In genomic region chr6:39079197-39079596, GRCh38 we compare ENCODE assay signal across 24 cellular contexts. TPM values are rescaled to one million over a fixed set of nuclear protein-coding genes. Genes with fewer than 3 reads are reported as not detected.
DNase-seq lines count a peak whose midpoint lies in the region; ATAC-seq, FAIRE-seq and TF ChIP-seq lines count a peak whose summit lies in the region.
"Had no signal": no experiment of that assay in that cellular context is flagged by ENCODE, and none has a peak within 500 bp of the region (broad histone marks: within the 10 kb centered on the region; RNA-seq: fewer than 3 reads in every experiment).

No MANE protein-coding gene starts in this region.

- H3K4me3 ChIP-seq in H1 (ENCODE audit: extremely low read depth in 1 of 4, insufficient read depth in 2 of 4, low read depth in 3 of 4, low read length in 4 of 4) (no peak overlapping the region), vagina (no peak overlapping the region)
- H3K4me3 ChIP-seq: BLaER1 had no signal

- peak overlapping the region in 1 of 3 experiments; percentile 22; a peak in 1 of 7 replicates for H3K27ac Mint-ChIP-seq in H9
- H3K27ac Mint-ChIP-seq: CD4-positive, alpha-beta memory T cell; CD4-positive, CD25-positive, alpha-beta regulatory T cell; CD8-positive, alpha-beta memory T cell had no signal

- no peak overlapping the region for H2AK5ac ChIP-seq in H9 (ENCODE audit: insufficient read length, low read length)
- no peak overlapping the region for H2AK5ac ChIP-seq in H1 (ENCODE audit: low read depth, low read length)

- H3K4me2 ChIP-seq in H9 (ENCODE audit: insufficient read depth, insufficient read length, low read length): no peak overlapping the region
- H3K4me2 ChIP-seq in H1 (ENCODE audit: insufficient read depth in 1 of 2, low read depth in 2 of 2, low read length in 2 of 2): no peak overlapping the region
- H3K4me2 ChIP-seq: BLaER1 had no signal

- H3K36me3 Mint-ChIP-seq in H9 (ENCODE audit: insufficient read depth in 1 of 3, low read depth in 3 of 3): no peaks in the 10 kb centered on the region; a peak in 1 of 7 replicates
- H3K36me3 Mint-ChIP-seq: CD14-positive monocyte; CD4-positive, alpha-beta memory T cell; CD4-positive, CD25-positive, alpha-beta regulatory T cell; CD8-positive, alpha-beta memory T cell had no signal

- no peaks in the 10 kb centered on the region for H3K36me3 ChIP-seq in H1 (ENCODE audit: control insufficient read depth in 2 of 4, insufficient read depth in 4 of 4, low read length in 3 of 4)
- H3K36me3 ChIP-seq in vagina: no peaks in the 10 kb centered on the region
- H3K36me3 ChIP-seq: BE2C, BLaER1 had no signal

- TF ChIP-seq EP300 in H1 (IDR thresholded peaks at IDR 0.05; ENCODE audit: borderline replicate concordance in 1 of 2, low read depth in 2 of 2, low read length in 2 of 2): no peak

- H2BK120ac ChIP-seq in H9 (ENCODE audit: low read depth, low read length, poor library complexity, severe bottlenecking): no peak overlapping the region
- H2BK120ac ChIP-seq in H1 (replicated peaks; ENCODE audit: low read depth, low read length): no peak overlapping the region

- H2BK12ac ChIP-seq in H9 (ENCODE audit: insufficient read length, low read depth, low read length) (no peak overlapping the region), H1 (ENCODE audit: low read depth, low read length) (no peak overlapping the region)

- H3K27me3 ChIP-seq in H9 (ENCODE audit: insufficient read depth, low read length) (no peaks in the 10 kb centered on the region), H1 (replicated peaks in 1 of 4; ENCODE audit: control insufficient read depth in 3 of 4, extremely low read depth in 1 of 4, insufficient read depth in 3 of 4, low read length in 3 of 4) (no peaks in the 10 kb centered on the region), vagina (no peaks in the 10 kb centered on the region)
- H3K27me3 ChIP-seq: BE2C, BLaER1 had no signal

- no peaks in the 10 kb centered on the region for H3K79me2 ChIP-seq in H9 (ENCODE audit: insufficient read depth, low read length)
- H3K79me2 ChIP-seq in H1 (ENCODE audit: control insufficient read depth in 1 of 2, insufficient read depth in 2 of 2, low read length in 2 of 2): no peaks in the 10 kb centered on the region

- H3K9ac ChIP-seq in H9 (ENCODE audit: extremely low read depth, insufficient read length, low read length) (no peak overlapping the region), H1 (replicated peaks in 1 of 4; ENCODE audit: extremely low read depth in 1 of 4, low read depth in 3 of 4, low read length in 3 of 4) (no peak overlapping the region)
- H3K9ac ChIP-seq: BLaER1 had no signal

- DNase-seq in H9 (peak; percentile 2), H1 (ENCODE audit: low read depth in 1 of 2, low spot score in 2 of 2) (no peak), vagina (ENCODE audit: extremely low spot score in 2 of 2) (peak; percentile 56 to 81), Right ventricle myocardium inferior (ENCODE audit: missing footprints) (no peak), DMS 273 (lab: John Stamatoyannopoulos, UW; ENCODE audit: unreplicated experiment) (no peak)
- DNase-seq: 8988T; ACHN; BE2C; C1 segment of cervical spinal cord; CD4-positive, alpha-beta memory T cell; CD4-positive, CD25-positive, alpha-beta regulatory T cell; CD8-positive, alpha-beta memory T cell; COR-L47; DMS79 treated with DMSO at 0.1 percent for 48 hours; GF-D8 had no signal

- no peaks in the 10 kb centered on the region for H3K9me3 ChIP-seq in H9 (ENCODE audit: control insufficient read depth, low read depth, low read length)
- no peaks in the 10 kb centered on the region for H3K9me3 ChIP-seq in H1 (ENCODE audit: insufficient read depth in 2 of 2, low read depth in 1 of 2, low read length in 1 of 2)
- no peaks in the 10 kb centered on the region for H3K9me3 ChIP-seq in vagina
- H3K9me3 ChIP-seq: BE2C, BLaER1 had no signal

- POLR2A ChIA-PET in H1 (lab: Charles Lee; ENCODE audit: partially characterized antibody): interaction anchor here (1.0 kb wide), 1 partner anchor 9 kb away, joined by 3 read pairs; no protein-coding TSS in a partner anchor

- no CpG with 5 or more reads among the region's 2 CpGs for WGBS in H9 (ENCODE audit: extremely low coverage, insufficient read length, low lambda C conversion rate)
- WGBS in H1 (ENCODE audit: extremely low coverage in 1 of 2, insufficient coverage in 1 of 2, insufficient read length in 1 of 2, insufficient replicate concordance in 2 of 2, low coverage in 1 of 2, low lambda C conversion rate in 2 of 2, missing lambda C conversion rate in 1 of 2), 2 experiments: 91% methylated on average over 2 of the region's 2 CpGs; no CpG with 5 or more reads in 1 of the 2 experiments

- H3K4me1 ChIP-seq in H9 (ENCODE audit: insufficient read depth, low read length) (no peaks in the 10 kb centered on the region), H1 (replicated peaks in 1 of 4; ENCODE audit: control insufficient read depth in 3 of 4, insufficient read depth in 4 of 4, low read length in 3 of 4) (peaks cover 0 to 6% (median 0%) of the 10 kb centered on the region in 4 experiments; a peak in 2 of 7 replicates), vagina (no peaks in the 10 kb centered on the region)
- H3K4me1 ChIP-seq: BE2C had no signal

- no peak overlapping the region for H2BK5ac ChIP-seq in H9 (ENCODE audit: insufficient read length, low read length)
- no peak overlapping the region for H2BK5ac ChIP-seq in H1 (ENCODE audit: low read depth, low read length)

- H4K5ac ChIP-seq in H9 (ENCODE audit: insufficient read length, low read depth, low read length) (no peak overlapping the region), H1 (ENCODE audit: insufficient read length, low read depth, low read length) (no peak overlapping the region)

- H4K91ac ChIP-seq in H9 (ENCODE audit: insufficient read length, low read depth, low read length) (no peak overlapping the region), H1 (replicated peaks; ENCODE audit: insufficient read length, low read length) (no peak overlapping the region)

- H3K79me1 ChIP-seq in H9 (ENCODE audit: insufficient read depth, low read depth, low read length, poor library complexity, severe bottlenecking) (no peaks in the 10 kb centered on the region), H1 (ENCODE audit: low read depth, low read length) (no peaks in the 10 kb centered on the region)

- H3K56ac ChIP-seq in H9 (ENCODE audit: insufficient read length, low read depth, low read length): no peak overlapping the region
- H3K56ac ChIP-seq in H1 (replicated peaks; ENCODE audit: insufficient read length, low read depth, low read length): no peak overlapping the region

- no peak overlapping the region for H3K4me3 Mint-ChIP-seq in H9
- H3K4me3 Mint-ChIP-seq: CD14-positive monocyte; CD4-positive, alpha-beta memory T cell; CD4-positive, CD25-positive, alpha-beta regulatory T cell; CD8-positive, alpha-beta memory T cell had no signal

- H3K14ac ChIP-seq in H9 (ENCODE audit: insufficient read depth, low read length) (no peak overlapping the region), H1 (ENCODE audit: insufficient read length) (no peak overlapping the region)

- H3K4me1 Mint-ChIP-seq in H9: peaks cover 17 to 18% of the 10 kb centered on the region in 2 experiments; a peak in 3 of 4 replicates
- H3K4me1 Mint-ChIP-seq: CD14-positive monocyte; CD4-positive, alpha-beta memory T cell; CD4-positive, CD25-positive, alpha-beta regulatory T cell; CD8-positive, alpha-beta memory T cell had no signal

- CTCF ChIA-PET in H1 (lab: Charles Lee; ENCODE audit: partially characterized antibody): interaction anchor here (0.7 to 2.2 kb wide), 8 partner anchors 13 to 224 kb away, joined by 3 to 7 read pairs (median 4); no protein-coding TSS in a partner anchor

- FAIRE-seq in H1 (lab: Jason Lieb, UNC): no peak
- FAIRE-seq: A204.1, G401.6, GM12891, GM18507 had no signal

- TF ChIP-seq POLR2A in H1 (IDR thresholded peaks at IDR 0.05; ENCODE audit: control extremely low read depth in 1 of 2, low read depth in 2 of 2, low read length in 2 of 2): no peak
- TF ChIP-seq POLR2A in vagina (IDR thresholded peaks at IDR 0.05): no peak

- TF ChIP-seq RAD21 in H1 (IDR thresholded peaks at IDR 0.05 in 1 of 2, conservative IDR thresholded peaks at IDR 0.05 in 1 of 2; ENCODE audit: low read depth in 2 of 2, low read length in 2 of 2): no peak

- H3K23ac ChIP-seq in H9 (ENCODE audit: insufficient read length, low read depth, low read length): no peak overlapping the region
- H3K23ac ChIP-seq in H1 (ENCODE audit: insufficient read length): no peak overlapping the region

- H3K23me2 ChIP-seq in H9 (ENCODE audit: insufficient read length, low read depth, low read length, poor library complexity, severe bottlenecking) (no peaks in the 10 kb centered on the region), H1 (ENCODE audit: low read depth, low read length) (no peaks in the 10 kb centered on the region)

- H2BK20ac ChIP-seq in H9 (ENCODE audit: low read depth, low read length, poor library complexity, severe bottlenecking) (no peak overlapping the region), H1 (ENCODE audit: low read length) (no peak overlapping the region)

- H3K27me3 Mint-ChIP-seq in H9 (ENCODE audit: low read depth): peaks cover 20% of the 10 kb centered on the region

- no peak overlapping the region for H3T11ph ChIP-seq in H9 (ENCODE audit: low read length)

- H2AFZ ChIP-seq in H9 (ENCODE audit: low read length) (no peak overlapping the region), H1 (ENCODE audit: low read length) (no peak overlapping the region)

- ATAC-seq in Right ventricle myocardium inferior: no peak
- no peak for ATAC-seq in HG02840 (IDR thresholded peaks at IDR 0.05; ENCODE audit: low FRiP score, unreplicated experiment)

- no peak overlapping the region for H3K4ac ChIP-seq in H9 (ENCODE audit: low read depth, low read length)
- H3K4ac ChIP-seq in H1 (replicated peaks; ENCODE audit: insufficient read length, low read depth, low read length): no peak overlapping the region

- intact Hi-C loops in vagina (cut with DNase I): no loop called here
- intact Hi-C loops in Right ventricle myocardium inferior (cut with DNase I): no loop called here

- H3K27ac ChIP-seq in H9 (ENCODE audit: insufficient read length, low read depth, low read length) (no peak overlapping the region), H1 (ENCODE audit: low read depth, low read length) (no peak overlapping the region), vagina (no peak overlapping the region)
- H3K27ac ChIP-seq: BLaER1 had no signal

- H4K8ac ChIP-seq in H9 (replicated peaks; ENCODE audit: insufficient read length, low read depth, low read length) (no peak overlapping the region), H1 (ENCODE audit: extremely low read depth, insufficient read depth, low read length) (peak overlapping the region; percentile 54; the same call in 1 of the 2 replicates)

- H2BK15ac ChIP-seq in H9 (ENCODE audit: low read depth, low read length) (no peak overlapping the region), H1 (ENCODE audit: low read length) (no peak overlapping the region)

- H3K18ac ChIP-seq in H9 (ENCODE audit: insufficient read length, low read depth, low read length): no peak overlapping the region
- no peak overlapping the region for H3K18ac ChIP-seq in H1 (ENCODE audit: extremely low read depth, low read length)

- TF ChIP-seq CTCF in H9 (conservative IDR thresholded peaks at IDR 0.05): no peak
- no peak for TF ChIP-seq CTCF in H1 (IDR thresholded peaks at IDR 0.05; ENCODE audit: control extremely low read depth in 1 of 3, insufficient read depth in 1 of 3, low read depth in 1 of 3, low read length in 3 of 3)
- no peak for TF ChIP-seq CTCF in vagina (IDR thresholded peaks at IDR 0.05)

- H4K20me1 ChIP-seq in H9 (ENCODE audit: control insufficient read depth, insufficient read depth, insufficient read length) (no peaks in the 10 kb centered on the region), H1 (replicated peaks in 1 of 2; ENCODE audit: control insufficient read depth in 1 of 2, insufficient read depth in 2 of 2, low read length in 2 of 2) (no peaks in the 10 kb centered on the region)
- H4K20me1 ChIP-seq: BLaER1 had no signal

- H3K9me3 Mint-ChIP-seq in H9: no peaks in the 10 kb centered on the region
- H3K9me3 Mint-ChIP-seq: CD4-positive, alpha-beta memory T cell; CD4-positive, CD25-positive, alpha-beta regulatory T cell; CD8-positive, alpha-beta memory T cell had no signal

RNA-seq across cellular contexts. Expression of gene GLP1R, which starts 30.6 kb away (rescaled TPM):
- 0.85 and 1.0 TPM in 2 replicates for total RNA-seq in H9 (2021)
- 2.6 and 3.0 TPM in 2 replicates for total RNA-seq in H1 (2021; fragmentation: NEBNext Ultra II Directional; extraction: Animal tissue kit (Norgen Biotek cat#: 25700))
- 2.7 TPM in 2 replicates for polyA plus RNA-seq in H1 (2011; rRNA removed)
- 3.2 TPM for polyA plus RNA-seq in H1 (2011; cell fraction: cytosol; rRNA removed)
- polyA plus RNA-seq in H1 (2011; cell fraction: nucleus; rRNA removed): 7.3 TPM
- 1.9 to 2.3 TPM (median 2.2 TPM) in 4 replicates for polyA plus RNA-seq in H1 (2012, experiment 1 of 2)
- 0.79 TPM for polyA plus RNA-seq in H1 (2012, experiment 2 of 2)
- 1.9 TPM for polyA plus RNA-seq in H1 (2013, experiment 1 of 2)
- 2.1 TPM for polyA plus RNA-seq in H1 (2013, experiment 2 of 2)
- 5.1 and 6.2 TPM in 2 replicates for polyA minus RNA-seq in H1 (2011; rRNA and poly(A)+ RNA removed)
- 1.5 TPM for polyA minus RNA-seq in H1 (2011; cell fraction: cytosol; rRNA and poly(A)+ RNA removed)
- 3.6 TPM for polyA minus RNA-seq in H1 (2011; cell fraction: nucleus; rRNA and poly(A)+ RNA removed)
- not detected for total RNA-seq in vagina
- total RNA-seq in Right ventricle myocardium inferior: 6.8 TPM
- total RNA-seq: A673; CD4-positive, alpha-beta memory T cell; CD4-positive, CD25-positive, alpha-beta regulatory T cell; CD8-positive, alpha-beta memory T cell had no signal
- polyA plus RNA-seq: AG04450; CD14-positive monocyte; CD4-positive, alpha-beta memory T cell; CD4-positive, CD25-positive, alpha-beta regulatory T cell; CD8-positive, alpha-beta memory T cell had no signal

RNA-seq across cellular contexts. Expression of gene SAYSD1, which starts 35.8 kb away (rescaled TPM):
- total RNA-seq in H9 (2021): 9.4 and 9.6 TPM in 2 replicates
- 7.9 and 8.0 TPM in 2 replicates for total RNA-seq in H1 (2021; fragmentation: NEBNext Ultra II Directional; extraction: Animal tissue kit (Norgen Biotek cat#: 25700))
- polyA plus RNA-seq in H1 (2011; rRNA removed): 5.8 and 6.7 TPM in 2 replicates
- 6.7 TPM for polyA plus RNA-seq in H1 (2011; cell fraction: cytosol; rRNA removed)
- 3.5 TPM for polyA plus RNA-seq in H1 (2011; cell fraction: nucleus; rRNA removed)
- 5.5 to 6.8 TPM (median 6.2 TPM) in 4 replicates for polyA plus RNA-seq in H1 (2012, experiment 1 of 2)
- 4.3 TPM for polyA plus RNA-seq in H1 (2012, experiment 2 of 2)
- polyA plus RNA-seq in H1 (2013, experiment 1 of 2): 7.8 TPM
- 7.8 TPM for polyA plus RNA-seq in H1 (2013, experiment 2 of 2)
- polyA minus RNA-seq in H1 (2011; rRNA and poly(A)+ RNA removed): 6.1 and 6.6 TPM in 2 replicates
- polyA minus RNA-seq in H1 (2011; cell fraction: cytosol; rRNA and poly(A)+ RNA removed): 5.6 TPM
- 7.7 TPM for polyA minus RNA-seq in H1 (2011; cell fraction: nucleus; rRNA and poly(A)+ RNA removed)
- 10.6 TPM for total RNA-seq in vagina
- total RNA-seq in Right ventricle myocardium inferior: 11.8 TPM

Comparison
In these comparisons a context has a peak if more than half of its experiments do, and no peak if none do; other contexts are left out.
1. DNase-seq: peak in H9 (single experiment) and vagina (2 of 2); none in H1 (0 of 2), Right ventricle myocardium inferior (single experiment) and DMS 273 (single experiment).